Comparison of ENCODE assay signal across 10 cellular contexts in genomic region chr15:72271221-72271620, GRCh38. TPM values are rescaled to one million over a fixed set of nuclear protein-coding genes. Genes with fewer than 3 reads are reported as not detected.
DNase-seq lines count a peak whose midpoint lies in the region; ATAC-seq, FAIRE-seq and TF ChIP-seq lines count a peak whose summit lies in the region.
"Had no signal": no experiment of that assay in that cellular context is flagged by ENCODE, and none has a peak within 500 bp of the region (broad histone marks: within the 10 kb centered on the region; RNA-seq: fewer than 3 reads in every experiment).

No MANE protein-coding gene starts in this region.

- H3K27me3 Mint-ChIP-seq in activated naive CD8-positive, alpha-beta T cell treated with anti-CD3 and anti-CD28 coated beads for 36 hours = no peaks in the 10 kb centered on the region

- WGBS in heart right ventricle, 2 donors = 81 to 84% methylated on average over 4 of the region's 4 CpGs
- 71% methylated on average over 4 of the region's 4 CpGs for WGBS in tibial nerve, 2 donors

- DNase-seq in heart right ventricle = no peak
- DNase-seq in Right ventricle myocardium inferior (ENCODE audit: missing footprints) = no peak
- no peak for DNase-seq in activated naive CD8-positive, alpha-beta T cell treated with anti-CD3 and anti-CD28 coated beads for 36 hours
- DNase-seq in keratinocyte (ENCODE audit: low read depth, low spot score) = no peak
- no peak for DNase-seq in tibial nerve (ENCODE audit: low spot score in 2 of 2)
- DNase-seq in EL = no peak
- DNase-seq: DMS 273 treated with DMSO at 0.1 percent for 48 hours had no signal

- H3K4me2 ChIP-seq in keratinocyte (ENCODE audit: control insufficient read depth, extremely low read depth, insufficient read depth, low read depth, low read length) = peak overlapping the region; percentile 55

- no peak for TF ChIP-seq EP300 in tibial nerve (IDR thresholded peaks at IDR 0.05)

- H3K9me1 ChIP-seq in keratinocyte (ENCODE audit: control insufficient read depth, extremely low read depth, insufficient read depth, low read length) = peaks cover 2% of the 10 kb centered on the region

- ATAC-seq in heart right ventricle (no peak), Right ventricle myocardium inferior (no peak), GM21786 (IDR thresholded peaks at IDR 0.05; ENCODE audit: unreplicated experiment) (no peak), HG02588 (IDR thresholded peaks at IDR 0.05; ENCODE audit: unreplicated experiment) (no peak)

- peaks cover 0 to 42% (median 19%) of the 10 kb centered on the region in 9 donors for H3K36me3 ChIP-seq in heart right ventricle
- H3K36me3 ChIP-seq in keratinocyte (ENCODE audit: control insufficient read depth in 2 of 2, extremely low read depth in 1 of 2, insufficient read depth in 2 of 2, low read length in 2 of 2) = peaks cover 10 to 27% of the 10 kb centered on the region in 2 experiments
- peaks cover 0 to 36% (median 0%) of the 10 kb centered on the region in 3 donors for H3K36me3 ChIP-seq in tibial nerve

- H3K79me2 ChIP-seq in keratinocyte (ENCODE audit: control insufficient read depth, insufficient read depth, low read length) = peaks cover 15% of the 10 kb centered on the region

- no peak for TF ChIP-seq POLR2A in tibial nerve (IDR thresholded peaks at IDR 0.05)

- peaks cover 30% of the 10 kb centered on the region for H3K4me1 Mint-ChIP-seq in activated naive CD8-positive, alpha-beta T cell treated with anti-CD3 and anti-CD28 coated beads for 36 hours

- H3K4me1 ChIP-seq in heart right ventricle (peaks cover 0 to 32% (median 26%) of the 10 kb centered on the region in 9 donors), keratinocyte (ENCODE audit: control insufficient read depth, extremely low read depth, insufficient read depth, low read length) (peaks cover 12% of the 10 kb centered on the region), tibial nerve (peaks cover 0 to 36% (median 20%) of the 10 kb centered on the region in 4 donors)

- no peak for FAIRE-seq in keratinocyte (lab: Jason Lieb, UNC)

- peak overlapping the region; percentile 42 for H3K27ac Mint-ChIP-seq in activated naive CD8-positive, alpha-beta T cell treated with anti-CD3 and anti-CD28 coated beads for 36 hours

- H3K27me3 ChIP-seq in heart right ventricle = no peaks in the 10 kb centered on the region
- H3K27me3 ChIP-seq in keratinocyte (ENCODE audit: control insufficient read depth, extremely low read depth, insufficient read depth, low read length) = no peaks in the 10 kb centered on the region
- no peaks in the 10 kb centered on the region for H3K27me3 ChIP-seq in tibial nerve

- H4K20me1 ChIP-seq in keratinocyte (ENCODE audit: control insufficient read depth, extremely low read depth, insufficient read depth, low read length) = no peaks in the 10 kb centered on the region

- TF ChIP-seq CTCF in heart right ventricle (IDR thresholded peaks at IDR 0.05) (no peak), keratinocyte (optimal IDR thresholded peaks at IDR 0.05 in 1 of 3, IDR thresholded peaks at IDR 0.05 in 1 of 3, conservative IDR thresholded peaks at IDR 0.05 in 1 of 3; ENCODE audit: extremely low read depth in 1 of 3, insufficient read depth in 2 of 3, low read length in 3 of 3) (no peak), tibial nerve (IDR thresholded peaks at IDR 0.05) (no peak)

- H3K4me3 ChIP-seq in heart right ventricle (peak overlapping the region in 6 of 10 donors; percentile 78 to 94 (median 90)), keratinocyte (ENCODE audit: control insufficient read depth in 2 of 3, extremely low read depth in 1 of 3, insufficient read depth in 2 of 3, low read depth in 1 of 3, low read length in 3 of 3) (peak overlapping the region in 2 of 3 experiments; percentile 72 to 83), tibial nerve (peak overlapping the region in 2 of 4 donors; percentile 65 to 93)

- no peaks in the 10 kb centered on the region for H3K9me3 ChIP-seq in heart right ventricle
- H3K9me3 ChIP-seq in keratinocyte (ENCODE audit: control insufficient read depth, low read depth, low read length) = no peaks in the 10 kb centered on the region
- no peaks in the 10 kb centered on the region for H3K9me3 ChIP-seq in tibial nerve

- dilution Hi-C loops in keratinocyte (cut with MboI; ENCODE audit: extremely low pct_ligation_motif_present, low sequenced_read_pairs) = no loop called here

- no peaks in the 10 kb centered on the region for H3K9me3 Mint-ChIP-seq in activated naive CD8-positive, alpha-beta T cell treated with anti-CD3 and anti-CD28 coated beads for 36 hours

- intact Hi-C loops in heart right ventricle (cut with DNase I) = loop anchor here in 5 of 10 donors (5.0 to 10.0 kb wide), 3 partner anchors 39 to 69 kb away; partner anchors contain the start of gene PKM (in 1 of the 5)
- intact Hi-C loops in Right ventricle myocardium inferior (cut with DNase I) = loop anchor here (5.0 to 10.0 kb wide), 2 partner anchors 69 to 204 kb away; partner anchors contain the start of gene ARIH1

- H3K4me3 Mint-ChIP-seq in activated naive CD8-positive, alpha-beta T cell treated with anti-CD3 and anti-CD28 coated beads for 36 hours = peak overlapping the region; percentile 90

- H2AFZ ChIP-seq in keratinocyte (ENCODE audit: control insufficient read depth, low read length) = no peak overlapping the region

- H3K9ac ChIP-seq in keratinocyte (ENCODE audit: control insufficient read depth, extremely low read depth, insufficient read depth, low read length) = peak overlapping the region; percentile 83

- peak overlapping the region in 3 of 10 donors; percentile 90 to 95 (median 94) for H3K27ac ChIP-seq in heart right ventricle
- no peak overlapping the region for H3K27ac ChIP-seq in keratinocyte (ENCODE audit: control insufficient read depth, insufficient read depth, low read length)
- peak overlapping the region; percentile 8 to 96 (median 86) for H3K27ac ChIP-seq in tibial nerve

- H3K36me3 Mint-ChIP-seq in activated naive CD8-positive, alpha-beta T cell treated with anti-CD3 and anti-CD28 coated beads for 36 hours = peaks cover 25% of the 10 kb centered on the region

RNA-seq across cellular contexts. Expression of gene PARP6, which starts 1.1 kb away (rescaled TPM):
- total RNA-seq in heart right ventricle (10 to 100 TPM; 28.2 to 53.5 (median 37.6) TPM), Right ventricle myocardium inferior (46.4 TPM), tibial nerve (10 to 100 TPM; 59.2 to 76.8 (median 65.1) TPM)
- polyA plus RNA-seq in heart right ventricle (100 to 1,000 TPM in 1 of 2 donors, 10 to 100 TPM in 1; 28.5 to 113 TPM), keratinocyte (36.8 to 55.4 TPM (median 51.0 TPM) in 3 replicates)
- 10 to 100 TPM; 43.0 to 47.3 TPM for total RNA-seq in activated naive CD8-positive, alpha-beta T cell treated with anti-CD3 and anti-CD28 coated beads for 36 hours
- polyA plus RNA-seq in keratinocyte (2011; ENCODE audit: low read depth) = 19.4 TPM
- polyA plus RNA-seq in keratinocyte (2011; cell fraction: cytosol; rRNA removed) = 36.0 and 39.2 TPM in 2 replicates
- 150 and 170 TPM in 2 replicates for polyA plus RNA-seq in keratinocyte (2011; cell fraction: nucleus; rRNA removed)
- polyA plus RNA-seq in keratinocyte (2012; ENCODE audit: low replicate concordance) = 24.1 and 47.9 TPM in 2 replicates
- polyA minus RNA-seq in keratinocyte = 39.9 to 51.6 TPM (median 42.5 TPM) in 3 replicates
- polyA minus RNA-seq in keratinocyte (2011; cell fraction: cytosol; rRNA and poly(A)+ RNA removed) = 15.7 TPM
- polyA minus RNA-seq in keratinocyte (2011; cell fraction: nucleus; rRNA and poly(A)+ RNA removed) = 16.6 and 29.8 TPM in 2 replicates

RNA-seq across cellular contexts. Expression of gene PKM, which starts 40.2 kb away (rescaled TPM):
- total RNA-seq in heart right ventricle (1,000 to 10,000 TPM in 6 of 10 donors, 100 to 1,000 TPM in 4; 851 to 1,508 (median 1,153) TPM), Right ventricle myocardium inferior (1,022 TPM), tibial nerve (100 to 1,000 TPM; 261 to 293 (median 272) TPM)
- polyA plus RNA-seq in heart right ventricle (100 to 1,000 TPM; 549 to 755 TPM), keratinocyte (3,138 to 3,414 TPM (median 3,352 TPM) in 3 replicates)
- total RNA-seq in activated naive CD8-positive, alpha-beta T cell treated with anti-CD3 and anti-CD28 coated beads for 36 hours = 1,000 to 10,000 TPM; 2,301 to 2,323 TPM
- 1,668 TPM for polyA plus RNA-seq in keratinocyte (2011; ENCODE audit: low read depth)
- 2,535 and 3,357 TPM in 2 replicates for polyA plus RNA-seq in keratinocyte (2011; cell fraction: cytosol; rRNA removed)
- 3,051 and 3,212 TPM in 2 replicates for polyA plus RNA-seq in keratinocyte (2011; cell fraction: nucleus; rRNA removed)
- 1,288 and 3,147 TPM in 2 replicates for polyA plus RNA-seq in keratinocyte (2012; ENCODE audit: low replicate concordance)
- polyA minus RNA-seq in keratinocyte = 3,399 to 4,327 TPM (median 3,658 TPM) in 3 replicates
- polyA minus RNA-seq in keratinocyte (2011; cell fraction: cytosol; rRNA and poly(A)+ RNA removed) = 3,179 TPM
- polyA minus RNA-seq in keratinocyte (2011; cell fraction: nucleus; rRNA and poly(A)+ RNA removed) = 1,903 and 2,240 TPM in 2 replicates

RNA-seq across cellular contexts. Expression of gene CELF6, which starts 48.7 kb away (rescaled TPM):
- total RNA-seq in heart right ventricle (1 to 10 TPM in 2 of 10 donors, under 1 TPM in 8; 0.21 to 1.2 (median 0.72) TPM), Right ventricle myocardium inferior (1.6 TPM), tibial nerve (10 to 100 TPM in 1 of 4 donors, 1 to 10 TPM in 3; 6.0 to 10.4 (median 7.4) TPM)
- polyA plus RNA-seq in heart right ventricle (1 to 10 TPM; 1.4 to 5.1 TPM), keratinocyte (0.04 to 0.12 TPM in 2 of 3 replicates, not detected in the other)
- total RNA-seq in activated naive CD8-positive, alpha-beta T cell treated with anti-CD3 and anti-CD28 coated beads for 36 hours = under 1 TPM; 0.16 TPM
- 0.47 TPM for polyA plus RNA-seq in keratinocyte (2011; ENCODE audit: low read depth)
- polyA plus RNA-seq in keratinocyte (2011; cell fraction: cytosol; rRNA removed) = 0.04 TPM in 1 of 2 replicates, not detected in the other
- 0.79 and 0.81 TPM in 2 replicates for polyA plus RNA-seq in keratinocyte (2011; cell fraction: nucleus; rRNA removed)
- polyA plus RNA-seq in keratinocyte (2012; ENCODE audit: low replicate concordance) = 0.42 TPM in 1 of 2 replicates, not detected in the other
- 0.06 to 0.20 TPM (median 0.16 TPM) in 3 replicates for polyA minus RNA-seq in keratinocyte
- not detected for polyA minus RNA-seq in keratinocyte (2011; cell fraction: cytosol; rRNA and poly(A)+ RNA removed)
- not detected in 2 replicates for polyA minus RNA-seq in keratinocyte (2011; cell fraction: nucleus; rRNA and poly(A)+ RNA removed)
- total RNA-seq: RPMI7951 had no signal
